In the genomic region with DNA sequence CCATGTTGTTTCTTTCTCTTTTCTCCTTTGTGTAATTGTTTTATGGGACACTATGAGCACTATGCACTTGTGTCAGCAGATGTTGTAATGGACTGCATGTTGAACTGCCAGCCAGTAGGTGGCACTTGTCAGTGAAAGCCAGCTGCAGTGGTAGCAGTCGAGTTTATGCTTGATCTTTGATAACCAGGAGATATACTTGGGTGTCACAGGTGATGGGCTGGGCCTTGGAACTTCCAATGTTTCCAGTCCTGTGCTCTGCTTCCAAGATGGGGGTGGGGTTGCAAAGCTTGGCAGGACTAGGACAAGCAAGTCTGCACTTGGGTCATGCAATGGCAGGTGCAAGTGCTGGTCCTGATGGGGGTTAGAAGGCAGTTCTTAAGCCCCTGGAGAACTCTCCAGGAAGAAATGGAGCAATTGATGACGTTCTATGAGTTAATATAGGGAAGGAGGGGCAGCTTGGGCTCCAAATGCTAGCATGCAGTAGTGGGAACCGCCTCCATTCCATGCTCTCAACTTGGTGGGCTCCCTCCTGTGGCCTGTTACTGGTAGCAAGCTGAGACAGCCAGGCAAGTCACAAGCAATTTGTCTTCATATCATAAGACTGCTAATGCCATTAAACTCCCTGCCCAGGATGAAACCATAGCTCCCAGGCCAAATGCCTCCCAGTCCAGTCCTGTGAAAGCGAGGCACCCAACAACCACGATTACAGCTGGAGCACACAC, we compare ENCODE assay signal across 1 cellular context.
TF ChIP-seq lines count a peak whose summit lies in the region.

No MANE protein-coding gene starts in this region.

TF ChIP-seq in H1, 55 proteins besides CTCF, POLR2A, EP300 and RAD21 (continued from another document):
- TF ChIP-seq MAX (IDR thresholded peaks at IDR 0.05) (no peak), JUN (IDR thresholded peaks at IDR 0.05; ENCODE audit: low read depth, low read length) (no peak), SUZ12 (IDR thresholded peaks at IDR 0.05; ENCODE audit: low read length) (no peak)
